ENCODE assay signal across 1 cellular context in the genomic region with DNA sequence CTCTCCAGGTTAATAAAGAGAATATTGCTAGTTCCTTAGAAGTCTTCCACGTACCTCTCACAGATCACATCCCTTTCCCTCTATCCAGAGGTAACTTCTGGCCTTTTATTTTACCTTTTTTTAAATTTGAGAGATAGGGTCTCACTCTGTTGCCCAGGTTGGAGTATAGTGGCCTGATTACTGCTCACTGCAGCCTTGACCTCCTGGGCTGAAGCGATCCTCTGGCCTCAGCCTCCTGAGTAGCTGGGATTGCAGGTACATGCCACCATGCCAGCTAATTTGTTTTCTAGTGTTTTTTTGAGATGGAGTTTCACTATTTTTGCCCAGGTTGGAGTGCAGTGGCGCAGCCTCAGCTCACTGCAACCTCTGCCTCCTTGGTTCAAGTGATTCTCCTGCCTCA.
TF ChIP-seq lines count a peak whose summit lies in the region.

No MANE protein-coding gene starts in this region.

TF ChIP-seq in HepG2, 621 proteins besides CTCF, POLR2A, EP300 and RAD21:
- TF ChIP-seq, protein P1, sequence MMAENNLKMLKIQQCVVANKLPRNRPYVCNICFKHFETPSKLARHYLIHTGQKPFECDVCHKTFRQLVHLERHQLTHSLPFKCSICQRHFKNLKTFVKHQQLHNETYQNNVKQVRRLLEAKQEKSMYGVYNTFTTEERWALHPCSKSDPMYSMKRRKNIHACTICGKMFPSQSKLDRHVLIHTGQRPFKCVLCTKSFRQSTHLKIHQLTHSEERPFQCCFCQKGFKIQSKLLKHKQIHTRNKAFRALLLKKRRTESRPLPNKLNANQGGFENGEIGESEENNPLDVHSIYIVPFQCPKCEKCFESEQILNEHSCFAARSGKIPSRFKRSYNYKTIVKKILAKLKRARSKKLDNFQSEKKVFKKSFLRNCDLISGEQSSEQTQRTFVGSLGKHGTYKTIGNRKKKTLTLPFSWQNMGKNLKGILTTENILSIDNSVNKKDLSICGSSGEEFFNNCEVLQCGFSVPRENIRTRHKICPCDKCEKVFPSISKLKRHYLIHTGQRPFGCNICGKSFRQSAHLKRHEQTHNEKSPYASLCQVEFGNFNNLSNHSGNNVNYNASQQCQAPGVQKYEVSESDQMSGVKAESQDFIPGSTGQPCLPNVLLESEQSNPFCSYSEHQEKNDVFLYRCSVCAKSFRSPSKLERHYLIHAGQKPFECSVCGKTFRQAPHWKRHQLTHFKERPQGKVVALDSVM (CRISPR knock-in tag; IDR thresholded peaks at IDR 0.05) = peak; percentile 71
- TF ChIP-seq NFE2L1 (CRISPR knock-in tag; IDR thresholded peaks at IDR 0.05; ENCODE audit: borderline replicate concordance) = no peak
- TF ChIP-seq ZNF121 (CRISPR knock-in tag; IDR thresholded peaks at IDR 0.05) = peak; percentile 51
- no peak for TF ChIP-seq ZMYM4 (CRISPR knock-in tag; IDR thresholded peaks at IDR 0.05)
